In genomic region chr10:64409349-64409748, GRCh38 we compare ENCODE assay signal across 8 cellular contexts.
"Had no signal": no experiment of that assay in that cellular context is flagged by ENCODE, and none has a peak within 500 bp of the region (broad histone marks: within the 10 kb centered on the region; RNA-seq: fewer than 3 reads in every experiment).

No MANE protein-coding gene starts in this region.

- H3K36me3 Mint-ChIP-seq: IgD-negative memory B cell had no signal

- ATAC-seq: GM23338 had no signal

- H3K9me3 Mint-ChIP-seq: GM23338, H9, IgD-negative memory B cell had no signal

- H3K4me1 Mint-ChIP-seq: GM23338, IgD-negative memory B cell had no signal

- DNase-seq: H9, HCEC 1CT, KG1 had no signal

- H3K4me2 ChIP-seq: GM23338 had no signal

- H2AFZ ChIP-seq: GM23338 had no signal

- H3K4me3 Mint-ChIP-seq: GM23338, H9, IgD-negative memory B cell had no signal

- FAIRE-seq: H1, H54 had no signal

- H3K4me3 ChIP-seq: GM23338 had no signal

- H3K27me3 Mint-ChIP-seq: IgD-negative memory B cell had no signal

- H3K27ac Mint-ChIP-seq: GM23338, H9, IgD-negative memory B cell had no signal

- H3K27ac ChIP-seq: HL-60 had no signal
